In genomic region chr4:168537086-168537485, GRCh38 we compare ENCODE assay signal across 27 cellular contexts.
"Had no signal": no experiment of that assay in that cellular context is flagged by ENCODE, and none has a peak within 500 bp of the region (broad histone marks: within the 10 kb centered on the region; RNA-seq: fewer than 3 reads in every experiment).

No MANE protein-coding gene starts in this region.

- H3K27ac Mint-ChIP-seq: activated CD8-positive, alpha-beta T cell treated with anti-CD3 and anti-CD28 coated beads for 36 hours; activated naive CD4-positive, alpha-beta T cell treated with anti-CD3 and anti-CD28 coated beads, Interleukin-2, amount 10 ng/mL, durations not matched to agents 7 days and 5 days; activated naive CD8-positive, alpha-beta T cell treated with anti-CD3 and anti-CD28 coated beads for 36 hours; activated T-cell treated with anti-CD3 and anti-CD28 coated beads, Interleukin-2, amount 50 U/mL, for 72 hours; activated T-helper 2 cell treated with anti-CD3 and anti-CD28 coated beads, Interferon-gamma antibody, Interleukin-2, Interleukin-4, amounts not matched to agents 10 μg/mL and 5 μg/mL and 100 μg/mL, durations not matched to agents 14 hours and 24 hours and 36 hours; T-helper 1 cell treated with Interleukin-12 subunit alpha and Interleukin-12 subunit beta and Interleukin-4 antibody, amounts not matched to agents 30 μg/mL and 1 μg/mL, for 36 hours had no signal

- H3K36me3 ChIP-seq: adrenal gland, Peyer's patch, SJSA1 had no signal

- H3K27ac ChIP-seq: adrenal gland, Peyer's patch, RWPE1, SJSA1 had no signal

- H3K36me3 Mint-ChIP-seq: activated naive CD4-positive, alpha-beta T cell treated with anti-CD3 and anti-CD28 coated beads, Interleukin-2, amount 10 ng/mL, durations not matched to agents 7 days and 5 days; activated naive CD8-positive, alpha-beta T cell treated with anti-CD3 and anti-CD28 coated beads for 36 hours had no signal

- H3K4me1 ChIP-seq: adrenal gland, Peyer's patch had no signal

- H3K4me3 ChIP-seq: adrenal gland, Peyer's patch, SJSA1 had no signal

- H3K4me1 Mint-ChIP-seq: activated naive CD4-positive, alpha-beta T cell treated with anti-CD3 and anti-CD28 coated beads, Interleukin-2, amount 10 ng/mL, durations not matched to agents 7 days and 5 days had no signal

- H3K4me3 Mint-ChIP-seq: activated CD8-positive, alpha-beta T cell treated with anti-CD3 and anti-CD28 coated beads for 36 hours; activated naive CD4-positive, alpha-beta T cell treated with anti-CD3 and anti-CD28 coated beads, Interleukin-2, amount 10 ng/mL, durations not matched to agents 7 days and 5 days; activated naive CD8-positive, alpha-beta T cell treated with anti-CD3 and anti-CD28 coated beads for 36 hours; activated T-cell treated with anti-CD3 and anti-CD28 coated beads, Interleukin-2, amount 50 U/mL, for 72 hours; T-helper 1 cell treated with Interleukin-12 subunit alpha and Interleukin-12 subunit beta and Interleukin-4 antibody, amounts not matched to agents 30 μg/mL and 1 μg/mL, for 36 hours had no signal

- ATAC-seq: activated CD4-positive, CD25-positive, alpha-beta regulatory T cell treated with anti-CD3 and anti-CD28 coated beads, Interleukin-2, amount 50 U/mL, for 24 hours; activated CD8-positive, alpha-beta T cell treated with anti-CD3 and anti-CD28 coated beads for 36 hours; activated T-cell treated with anti-CD3 and anti-CD28 coated beads, Interleukin-2, amount 50 U/mL, for 72 hours; SK-N-SH treated with all-trans-retinoic acid at 6 μM for 48 hours had no signal

- H3K27me3 ChIP-seq: adrenal gland, Peyer's patch, SJSA1 had no signal

- H3K9me3 ChIP-seq: adrenal gland, Peyer's patch, SJSA1 had no signal

- DNase-seq: activated CD4-positive, alpha-beta T cell treated with anti-CD3 and anti-CD28 coated beads for 4 hours; activated CD8-positive, alpha-beta memory T cell treated with anti-CD3 and anti-CD28 coated beads, Interleukin-2, amount 50 U/mL, for 4 hours; activated CD8-positive, alpha-beta T cell treated with anti-CD3 and anti-CD28 coated beads for 36 hours; activated gamma-delta T cell treated with Interleukin-2 at 50 U/mL for 16 hours; activated naive CD4-positive, alpha-beta T cell treated with anti-CD3 and anti-CD28 coated beads, Interleukin-2, amount 10 ng/mL, durations not matched to agents 7 days and 5 days; activated naive CD8-positive, alpha-beta T cell treated with anti-CD3 and anti-CD28 coated beads for 36 hours; activated T-cell treated with anti-CD3 and anti-CD28 coated beads, Interleukin-2, amount 50 U/mL, for 72 hours; adrenal gland; anterior cingulate cortex; caudate nucleus; Karpas-422; NCI-H1105 treated with DMSO at 0.1 percent for 48 hours; NCI-H1436 treated with DMSO at 0.1 percent for 48 hours; NCI-H187; NCI-H2081; NCI-H510A treated with DMSO at 0.1 percent for 48 hours; NCI-H69; NK-92 treated with Interleukin-12 subunit alpha and Interleukin-12 subunit beta, amount 100 ng/mL, for 24 hours; Peyer's patch; SHP77; SW 1271 had no signal

- H3K9me3 Mint-ChIP-seq: activated CD8-positive, alpha-beta T cell treated with anti-CD3 and anti-CD28 coated beads for 36 hours; activated naive CD4-positive, alpha-beta T cell treated with anti-CD3 and anti-CD28 coated beads, Interleukin-2, amount 10 ng/mL, durations not matched to agents 7 days and 5 days; activated naive CD8-positive, alpha-beta T cell treated with anti-CD3 and anti-CD28 coated beads for 36 hours; activated T-cell treated with anti-CD3 and anti-CD28 coated beads, Interleukin-2, amount 50 U/mL, for 72 hours; activated T-helper 2 cell treated with anti-CD3 and anti-CD28 coated beads, Interferon-gamma antibody, Interleukin-2, Interleukin-4, amounts not matched to agents 10 μg/mL and 5 μg/mL and 100 μg/mL, durations not matched to agents 14 hours and 24 hours and 36 hours; T-helper 1 cell treated with Interleukin-12 subunit alpha and Interleukin-12 subunit beta and Interleukin-4 antibody, amounts not matched to agents 30 μg/mL and 1 μg/mL, for 36 hours had no signal

- H3K27me3 Mint-ChIP-seq: activated naive CD4-positive, alpha-beta T cell treated with anti-CD3 and anti-CD28 coated beads, Interleukin-2, amount 10 ng/mL, durations not matched to agents 7 days and 5 days; activated naive CD8-positive, alpha-beta T cell treated with anti-CD3 and anti-CD28 coated beads for 36 hours had no signal
